Comparison of ENCODE assay signal across 1 cellular context in the genomic region with DNA sequence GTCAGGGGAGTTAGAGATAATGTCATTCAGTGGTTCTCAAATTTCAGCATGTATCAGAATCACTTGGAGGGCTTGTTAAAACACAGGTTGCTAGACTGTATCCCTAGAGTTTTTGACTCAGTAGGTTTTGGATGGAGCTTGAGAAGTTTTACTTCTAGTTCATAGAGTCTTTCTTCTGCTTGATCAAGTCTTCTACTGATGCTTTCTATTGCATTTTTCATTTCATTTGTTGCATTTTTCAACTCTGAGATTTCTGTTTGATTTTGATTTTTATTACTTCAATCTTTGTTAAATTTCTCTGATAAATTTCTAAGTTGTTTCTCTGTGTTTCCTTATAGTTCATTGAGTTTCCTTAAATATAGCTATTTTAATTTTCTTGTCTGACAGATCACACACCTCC.
TF ChIP-seq lines count a peak whose summit lies in the region.

No MANE protein-coding gene starts in this region.

TF ChIP-seq in K562, 482 proteins besides CTCF, POLR2A, EP300 and RAD21 (continued from another document):
- TF ChIP-seq, protein P1, sequence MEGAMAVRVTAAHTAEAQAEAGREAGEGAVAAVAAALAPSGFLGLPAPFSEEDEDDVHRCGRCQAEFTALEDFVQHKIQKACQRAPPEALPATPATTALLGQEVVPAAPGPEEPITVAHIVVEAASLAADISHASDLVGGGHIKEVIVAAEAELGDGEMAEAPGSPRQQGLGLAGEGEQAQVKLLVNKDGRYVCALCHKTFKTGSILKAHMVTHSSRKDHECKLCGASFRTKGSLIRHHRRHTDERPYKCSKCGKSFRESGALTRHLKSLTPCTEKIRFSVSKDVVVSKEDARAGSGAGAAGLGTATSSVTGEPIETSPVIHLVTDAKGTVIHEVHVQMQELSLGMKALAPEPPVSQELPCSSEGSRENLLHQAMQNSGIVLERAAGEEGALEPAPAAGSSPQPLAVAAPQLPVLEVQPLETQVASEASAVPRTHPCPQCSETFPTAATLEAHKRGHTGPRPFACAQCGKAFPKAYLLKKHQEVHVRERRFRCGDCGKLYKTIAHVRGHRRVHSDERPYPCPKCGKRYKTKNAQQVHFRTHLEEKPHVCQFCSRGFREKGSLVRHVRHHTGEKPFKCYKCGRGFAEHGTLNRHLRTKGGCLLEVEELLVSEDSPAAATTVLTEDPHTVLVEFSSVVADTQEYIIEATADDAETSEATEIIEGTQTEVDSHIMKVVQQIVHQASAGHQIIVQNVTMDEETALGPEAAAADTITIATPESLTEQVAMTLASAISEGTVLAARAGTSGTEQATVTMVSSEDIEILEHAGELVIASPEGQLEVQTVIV (CRISPR knock-in tag; IDR thresholded peaks at IDR 0.05; ENCODE audit: borderline replicate concordance): no peak
- TF ChIP-seq BCL6 (CRISPR knock-in tag; IDR thresholded peaks at IDR 0.05) (no peak), HNRNPUL1 (IDR thresholded peaks at IDR 0.05; ENCODE audit: low read length) (no peak), ZNF717 (CRISPR knock-in tag; IDR thresholded peaks at IDR 0.05) (no peak), ARID3B (CRISPR knock-in tag; IDR thresholded peaks at IDR 0.05; ENCODE audit: borderline replicate concordance) (no peak), L3MBTL2 (IDR thresholded peaks at IDR 0.05) (no peak), ZNF224 (CRISPR knock-in tag; IDR thresholded peaks at IDR 0.05) (no peak), CBX3 (IDR thresholded peaks at IDR 0.05; ENCODE audit: borderline replicate concordance in 1 of 2, low read length in 2 of 2) (peak in 1 of 2 experiments; percentile 79; a peak in 2 of 3 replicates)
- TF ChIP-seq, protein P2, sequence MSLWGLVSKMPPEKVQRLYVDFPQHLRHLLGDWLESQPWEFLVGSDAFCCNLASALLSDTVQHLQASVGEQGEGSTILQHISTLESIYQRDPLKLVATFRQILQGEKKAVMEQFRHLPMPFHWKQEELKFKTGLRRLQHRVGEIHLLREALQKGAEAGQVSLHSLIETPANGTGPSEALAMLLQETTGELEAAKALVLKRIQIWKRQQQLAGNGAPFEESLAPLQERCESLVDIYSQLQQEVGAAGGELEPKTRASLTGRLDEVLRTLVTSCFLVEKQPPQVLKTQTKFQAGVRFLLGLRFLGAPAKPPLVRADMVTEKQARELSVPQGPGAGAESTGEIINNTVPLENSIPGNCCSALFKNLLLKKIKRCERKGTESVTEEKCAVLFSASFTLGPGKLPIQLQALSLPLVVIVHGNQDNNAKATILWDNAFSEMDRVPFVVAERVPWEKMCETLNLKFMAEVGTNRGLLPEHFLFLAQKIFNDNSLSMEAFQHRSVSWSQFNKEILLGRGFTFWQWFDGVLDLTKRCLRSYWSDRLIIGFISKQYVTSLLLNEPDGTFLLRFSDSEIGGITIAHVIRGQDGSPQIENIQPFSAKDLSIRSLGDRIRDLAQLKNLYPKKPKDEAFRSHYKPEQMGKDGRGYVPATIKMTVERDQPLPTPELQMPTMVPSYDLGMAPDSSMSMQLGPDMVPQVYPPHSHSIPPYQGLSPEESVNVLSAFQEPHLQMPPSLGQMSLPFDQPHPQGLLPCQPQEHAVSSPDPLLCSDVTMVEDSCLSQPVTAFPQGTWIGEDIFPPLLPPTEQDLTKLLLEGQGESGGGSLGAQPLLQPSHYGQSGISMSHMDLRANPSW (CRISPR knock-in tag; IDR thresholded peaks at IDR 0.05): no peak
